ENCODE assay signal across 1 cellular context in the genomic region with DNA sequence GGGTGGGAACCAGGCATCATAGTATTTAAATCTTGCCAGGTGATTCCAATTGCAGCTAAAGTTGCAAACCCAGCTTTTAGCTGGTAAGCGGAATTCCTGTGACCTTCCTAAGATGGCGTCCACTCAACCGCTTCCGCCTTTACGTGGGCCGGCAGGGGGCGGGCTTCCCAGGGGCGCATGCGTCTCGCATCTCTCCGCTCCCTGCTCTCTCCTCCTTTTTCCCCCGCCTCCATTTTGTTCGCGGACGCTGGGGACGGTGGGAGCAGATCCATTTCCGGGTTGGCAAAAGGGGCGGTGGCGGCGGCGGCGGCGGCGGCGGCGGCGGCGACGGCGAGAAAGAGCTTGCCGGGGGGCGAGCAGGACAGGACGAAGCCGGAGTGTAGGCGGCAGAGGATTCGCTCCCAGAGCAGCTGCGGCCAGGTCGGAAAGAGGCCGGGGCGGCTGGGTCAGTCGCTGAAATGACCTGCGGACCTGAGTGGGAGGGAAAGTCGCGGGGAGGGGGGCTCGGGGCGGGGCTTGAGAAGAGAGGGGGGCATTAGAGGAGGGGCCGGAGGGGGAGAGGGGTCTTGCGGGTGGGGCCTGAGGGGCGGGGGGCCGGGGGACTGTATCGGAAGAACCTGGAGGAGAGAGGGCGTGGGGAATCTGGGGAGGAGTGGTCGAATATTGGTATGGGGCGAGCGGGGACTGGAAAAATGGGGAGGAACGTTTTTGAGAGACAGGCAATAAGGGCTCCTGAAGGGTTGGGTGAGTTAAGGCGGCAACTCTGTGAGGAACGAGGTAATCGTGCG.
TF ChIP-seq lines count a peak whose summit lies in the region.

A gene with protein sequence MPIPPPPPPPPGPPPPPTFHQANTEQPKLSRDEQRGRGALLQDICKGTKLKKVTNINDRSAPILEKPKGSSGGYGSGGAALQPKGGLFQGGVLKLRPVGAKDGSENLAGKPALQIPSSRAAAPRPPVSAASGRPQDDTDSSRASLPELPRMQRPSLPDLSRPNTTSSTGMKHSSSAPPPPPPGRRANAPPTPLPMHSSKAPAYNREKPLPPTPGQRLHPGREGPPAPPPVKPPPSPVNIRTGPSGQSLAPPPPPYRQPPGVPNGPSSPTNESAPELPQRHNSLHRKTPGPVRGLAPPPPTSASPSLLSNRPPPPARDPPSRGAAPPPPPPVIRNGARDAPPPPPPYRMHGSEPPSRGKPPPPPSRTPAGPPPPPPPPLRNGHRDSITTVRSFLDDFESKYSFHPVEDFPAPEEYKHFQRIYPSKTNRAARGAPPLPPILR (plus strand): TSS at position 232 of the 788 bp plus-strand sequence. CDS start 37,156 bp downstream, outside the sequence.

TF ChIP-seq in SK-N-SH, 30 proteins besides CTCF, POLR2A, EP300 and RAD21 (continued from another document):
- TF ChIP-seq, protein P1, sequence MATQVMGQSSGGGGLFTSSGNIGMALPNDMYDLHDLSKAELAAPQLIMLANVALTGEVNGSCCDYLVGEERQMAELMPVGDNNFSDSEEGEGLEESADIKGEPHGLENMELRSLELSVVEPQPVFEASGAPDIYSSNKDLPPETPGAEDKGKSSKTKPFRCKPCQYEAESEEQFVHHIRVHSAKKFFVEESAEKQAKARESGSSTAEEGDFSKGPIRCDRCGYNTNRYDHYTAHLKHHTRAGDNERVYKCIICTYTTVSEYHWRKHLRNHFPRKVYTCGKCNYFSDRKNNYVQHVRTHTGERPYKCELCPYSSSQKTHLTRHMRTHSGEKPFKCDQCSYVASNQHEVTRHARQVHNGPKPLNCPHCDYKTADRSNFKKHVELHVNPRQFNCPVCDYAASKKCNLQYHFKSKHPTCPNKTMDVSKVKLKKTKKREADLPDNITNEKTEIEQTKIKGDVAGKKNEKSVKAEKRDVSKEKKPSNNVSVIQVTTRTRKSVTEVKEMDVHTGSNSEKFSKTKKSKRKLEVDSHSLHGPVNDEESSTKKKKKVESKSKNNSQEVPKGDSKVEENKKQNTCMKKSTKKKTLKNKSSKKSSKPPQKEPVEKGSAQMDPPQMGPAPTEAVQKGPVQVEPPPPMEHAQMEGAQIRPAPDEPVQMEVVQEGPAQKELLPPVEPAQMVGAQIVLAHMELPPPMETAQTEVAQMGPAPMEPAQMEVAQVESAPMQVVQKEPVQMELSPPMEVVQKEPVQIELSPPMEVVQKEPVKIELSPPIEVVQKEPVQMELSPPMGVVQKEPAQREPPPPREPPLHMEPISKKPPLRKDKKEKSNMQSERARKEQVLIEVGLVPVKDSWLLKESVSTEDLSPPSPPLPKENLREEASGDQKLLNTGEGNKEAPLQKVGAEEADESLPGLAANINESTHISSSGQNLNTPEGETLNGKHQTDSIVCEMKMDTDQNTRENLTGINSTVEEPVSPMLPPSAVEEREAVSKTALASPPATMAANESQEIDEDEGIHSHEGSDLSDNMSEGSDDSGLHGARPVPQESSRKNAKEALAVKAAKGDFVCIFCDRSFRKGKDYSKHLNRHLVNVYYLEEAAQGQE (IDR thresholded peaks at IDR 0.05; ENCODE audit: low read depth, low read length), result no peak
- TF ChIP-seq SIN3A (IDR thresholded peaks at IDR 0.05; ENCODE audit: borderline replicate concordance, low read depth, low read length) (no peak), TAF1 (IDR thresholded peaks at IDR 0.05; ENCODE audit: borderline replicate concordance, low read depth, low read length) (peak; percentile 55; the same call in 1 of the 2 replicates), YY1 (IDR thresholded peaks at IDR 0.05; ENCODE audit: low read depth) (peak; percentile 97), RFX5 (IDR thresholded peaks at IDR 0.05; ENCODE audit: low read length) (no peak), ELF1 (IDR thresholded peaks at IDR 0.05) (peak; percentile 96), EZH2phosphoT487 (IDR thresholded peaks at IDR 0.05; ENCODE audit: borderline replicate concordance, low read depth) (no peak), RCOR1 (IDR thresholded peaks at IDR 0.05; ENCODE audit: low read length) (peak; percentile 46; the same call in 1 of the 2 replicates), JUND (IDR thresholded peaks at IDR 0.05) (no peak), NRF1 (IDR thresholded peaks at IDR 0.05; ENCODE audit: low read depth, low read length) (peak; percentile 94), SMC3 (IDR thresholded peaks at IDR 0.05; ENCODE audit: low read depth, low read length) (no peak)
- TF ChIP-seq, protein P2, sequence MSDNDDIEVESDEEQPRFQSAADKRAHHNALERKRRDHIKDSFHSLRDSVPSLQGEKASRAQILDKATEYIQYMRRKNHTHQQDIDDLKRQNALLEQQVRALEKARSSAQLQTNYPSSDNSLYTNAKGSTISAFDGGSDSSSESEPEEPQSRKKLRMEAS (IDR thresholded peaks at IDR 0.05; ENCODE audit: low read depth), result 0 out of 2 replicates have a peak, but pooled peaks have one; percentile 26
- TF ChIP-seq, protein P3, sequence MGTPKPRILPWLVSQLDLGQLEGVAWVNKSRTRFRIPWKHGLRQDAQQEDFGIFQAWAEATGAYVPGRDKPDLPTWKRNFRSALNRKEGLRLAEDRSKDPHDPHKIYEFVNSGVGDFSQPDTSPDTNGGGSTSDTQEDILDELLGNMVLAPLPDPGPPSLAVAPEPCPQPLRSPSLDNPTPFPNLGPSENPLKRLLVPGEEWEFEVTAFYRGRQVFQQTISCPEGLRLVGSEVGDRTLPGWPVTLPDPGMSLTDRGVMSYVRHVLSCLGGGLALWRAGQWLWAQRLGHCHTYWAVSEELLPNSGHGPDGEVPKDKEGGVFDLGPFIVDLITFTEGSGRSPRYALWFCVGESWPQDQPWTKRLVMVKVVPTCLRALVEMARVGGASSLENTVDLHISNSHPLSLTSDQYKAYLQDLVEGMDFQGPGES (IDR thresholded peaks at IDR 0.05; ENCODE audit: low read depth, low read length), result no peak
TF ChIP-seq in SK-N-SH: peak in this region for 9.
